17 cellular contexts compared by ENCODE assay signal in genomic region chr14:32702088-32702487, GRCh38.
DNase-seq lines count a peak whose midpoint lies in the region; ATAC-seq, FAIRE-seq and TF ChIP-seq lines count a peak whose summit lies in the region.
"Had no signal": no experiment of that assay in that cellular context is flagged by ENCODE, and none has a peak within 500 bp of the region (broad histone marks: within the 10 kb centered on the region; RNA-seq: fewer than 3 reads in every experiment).

No MANE protein-coding gene starts in this region.

- no peaks in the 10 kb centered on the region for H3K9me3 ChIP-seq in mammary epithelial cell (replicated peaks; ENCODE audit: insufficient read depth, low read length)
- no peaks in the 10 kb centered on the region for H3K9me3 ChIP-seq in endodermal cell (ENCODE audit: control insufficient read depth, low read length)
- H3K9me3 ChIP-seq in pancreas = no peaks in the 10 kb centered on the region
- no peaks in the 10 kb centered on the region for H3K9me3 ChIP-seq in tibial nerve
- H3K9me3 ChIP-seq: ovary had no signal

- H3K9me3 Mint-ChIP-seq in MCF 10A (ENCODE audit: unreplicated experiment) = no peaks in the 10 kb centered on the region
- H3K9me3 Mint-ChIP-seq in endodermal cell = peaks cover 3% of the 10 kb centered on the region

- H3K36me3 ChIP-seq in mammary epithelial cell (ENCODE audit: insufficient read depth, low read length) (no peaks in the 10 kb centered on the region), endodermal cell (ENCODE audit: control insufficient read depth, insufficient read depth, low read length) (no peaks in the 10 kb centered on the region), pancreas (no peaks in the 10 kb centered on the region), tibial nerve (no peaks in the 10 kb centered on the region)
- H3K36me3 ChIP-seq: ovary had no signal

- dilution Hi-C loops in mammary epithelial cell (cut with HindIII; ENCODE audit: low sequenced_read_pairs) = no loop called here

- intact Hi-C loops in mammary epithelial cell (cut with micrococcal nuclease) = loop anchor here (10.0 kb wide), 1 partner anchor 233 kb away; the partner anchor contains the start of gene NPAS3
- intact Hi-C loops in MCF 10A (cut with micrococcal nuclease) = no loop called here
- intact Hi-C loops in pancreas (cut with DNase I) = loop anchor here in 1 of 3 donors (10.0 kb wide), 1 partner anchor 1093 kb away; no protein-coding TSS in a partner anchor

- TF ChIP-seq EP300 in tibial nerve (IDR thresholded peaks at IDR 0.05) = no peak

- in situ Hi-C loops in mammary epithelial cell (cut with MboI; ENCODE audit: low sequenced_read_pairs in 2 of 2) = loop anchor here in 1 of 2 donors (25.0 kb wide), 2 partner anchors 285 to 1085 kb away; no protein-coding TSS in a partner anchor

- no TSS peak for BruUV-seq in mammary epithelial cell (replicated peaks; lab: Mats Ljungman, UMichigan)
- BruUV-seq in MCF 10A (replicated peaks; lab: Mats Ljungman, UMichigan) = no TSS peak

- POLR2A ChIA-PET in MCF 10A (lab: Yijun Ruan, JAX) = no interaction called here

- no peaks in the 10 kb centered on the region for H3K79me2 ChIP-seq in mammary epithelial cell (ENCODE audit: insufficient read depth, low read length)

- H3K4me3 ChIP-seq in mammary epithelial cell (replicated peaks in 1 of 3; ENCODE audit: insufficient read depth in 1 of 3, low read depth in 2 of 3, low read length in 3 of 3) (no peak overlapping the region), endodermal cell (ENCODE audit: low read length) (no peak overlapping the region), pancreas (no peak overlapping the region), tibial nerve (no peak overlapping the region)
- H3K4me3 ChIP-seq: ovary had no signal

- H3K9ac ChIP-seq in mammary epithelial cell (ENCODE audit: insufficient read depth, low read length) = no peak overlapping the region
- H3K9ac ChIP-seq in endodermal cell (ENCODE audit: extremely low read depth, low read length, poor library complexity, severe bottlenecking) = no peak overlapping the region

- no peak overlapping the region for H2AFZ ChIP-seq in mammary epithelial cell (ENCODE audit: low read depth, low read length)

- peaks cover 29% of the 10 kb centered on the region for H3K4me1 ChIP-seq in mammary epithelial cell (ENCODE audit: insufficient read depth, low read length)
- no peaks in the 10 kb centered on the region for H3K4me1 ChIP-seq in endodermal cell (ENCODE audit: control insufficient read depth, insufficient read depth, low read length)
- no peaks in the 10 kb centered on the region for H3K4me1 ChIP-seq in pancreas
- peaks cover 0 to 57% (median 20%) of the 10 kb centered on the region in 4 donors for H3K4me1 ChIP-seq in tibial nerve

- H3K4me2 ChIP-seq in mammary epithelial cell (ENCODE audit: insufficient read depth, low read depth, low read length) = peak overlapping the region; percentile 37

- H4K20me1 ChIP-seq in mammary epithelial cell (ENCODE audit: insufficient read depth, low read length) = no peaks in the 10 kb centered on the region

- no peak overlapping the region for H3K27ac Mint-ChIP-seq in MCF 10A (ENCODE audit: low read depth, unreplicated experiment)
- H3K27ac Mint-ChIP-seq in endodermal cell = no peak overlapping the region

- H3K4me3 Mint-ChIP-seq in MCF 10A (ENCODE audit: unreplicated experiment) (no peak overlapping the region), endodermal cell (no peak overlapping the region)

- DNase-seq in mammary epithelial cell (no peak), MCF 10A (ENCODE audit: unreplicated experiment) (no peak), endodermal cell (no peak), pancreas (no peak), tibial nerve (ENCODE audit: low spot score in 2 of 2) (no peak), hepatic stellate cell (ENCODE audit: low spot score) (no peak), NCI-H1417 (lab: John Stamatoyannopoulos, UW) (no peak)
- DNase-seq: ACHN; activated CD8-positive, alpha-beta memory T cell treated with anti-CD3 and anti-CD28 coated beads for 24 hours; activated gamma-delta T cell treated with Interleukin-2 at 50 U/mL for 16 hours; foreskin fibroblast; HCEC 1CT; KG1; NCI-H146; NCI-H446 had no signal

- H3K27ac ChIP-seq in mammary epithelial cell (ENCODE audit: insufficient read depth, low read depth, low read length) (no peak overlapping the region), endodermal cell (ENCODE audit: low read depth, low read length) (peak overlapping the region; percentile 98), pancreas (no peak overlapping the region), tibial nerve (peak overlapping the region; percentile 69 to 96 (median 80))

- ATAC-seq in pancreas (no peak), GM18870 (IDR thresholded peaks at IDR 0.05; ENCODE audit: unreplicated experiment) (no peak)

- H3K27me3 ChIP-seq in mammary epithelial cell (ENCODE audit: insufficient read depth, low read length) = no peaks in the 10 kb centered on the region
- H3K27me3 ChIP-seq in endodermal cell (ENCODE audit: control insufficient read depth, insufficient read depth, low read length, poor library complexity, severe bottlenecking) = no peaks in the 10 kb centered on the region
- H3K27me3 ChIP-seq in pancreas = no peaks in the 10 kb centered on the region
- no peaks in the 10 kb centered on the region for H3K27me3 ChIP-seq in tibial nerve
- H3K27me3 ChIP-seq: ovary had no signal

- H3K4me1 Mint-ChIP-seq in MCF 10A (ENCODE audit: insufficient read depth, unreplicated experiment) (peaks cover 17% of the 10 kb centered on the region), endodermal cell (peaks cover 5% of the 10 kb centered on the region)

- CTCF ChIA-PET in mammary epithelial cell (lab: Charles Lee; ENCODE audit: low non-redundant PET) = no interaction called here
- CTCF ChIA-PET in MCF 10A (lab: Yijun Ruan, JAX) = interaction anchor here (0.6 kb wide), 1 partner anchor 1622 kb away, joined by 3 read pairs; no protein-coding TSS in a partner anchor

- no peak for TF ChIP-seq POLR2A in tibial nerve (IDR thresholded peaks at IDR 0.05)

- peak; percentile 82 for FAIRE-seq in pancreas (lab: Jason Lieb, UNC)

- H3K27me3 Mint-ChIP-seq in MCF 10A (ENCODE audit: insufficient read depth, unreplicated experiment) (no peaks in the 10 kb centered on the region), endodermal cell (ENCODE audit: insufficient read depth) (no peaks in the 10 kb centered on the region)

- H3K36me3 Mint-ChIP-seq in MCF 10A (ENCODE audit: insufficient read depth, unreplicated experiment) = no peaks in the 10 kb centered on the region
- H3K36me3 Mint-ChIP-seq in endodermal cell (ENCODE audit: low read depth) = no peaks in the 10 kb centered on the region

- TF ChIP-seq CTCF in mammary epithelial cell (conservative IDR thresholded peaks at IDR 0.05 in 1 of 2, IDR thresholded peaks at IDR 0.05 in 1 of 2; ENCODE audit: extremely low read depth in 1 of 2, insufficient read depth in 1 of 2, low read depth in 1 of 2, low read length in 2 of 2) (no peak), MCF 10A (IDR thresholded peaks at IDR 0.05; ENCODE audit: unreplicated experiment) (no peak), endodermal cell (conservative IDR thresholded peaks at IDR 0.05) (no peak), pancreas (IDR thresholded peaks at IDR 0.05) (no peak), tibial nerve (IDR thresholded peaks at IDR 0.05) (no peak)

Comparison
In these comparisons a context has a peak if more than half of its experiments do, and no peak if none do; other contexts are left out.
1. H3K27ac ChIP-seq: peak in endodermal cell (single experiment) and tibial nerve (4 of 4); none in mammary epithelial cell (single experiment) and pancreas (0 of 4).